25 cellular contexts compared by ENCODE assay signal in genomic region chr6:66103354-66103753, GRCh38.
"Had no signal": no experiment of that assay in that cellular context is flagged by ENCODE, and none has a peak within 500 bp of the region (broad histone marks: within the 10 kb centered on the region; RNA-seq: fewer than 3 reads in every experiment).

No MANE protein-coding gene starts in this region.

- H3K4me1 ChIP-seq: adrenal gland, Peyer's patch, SJCRH30 had no signal

- H3K27me3 Mint-ChIP-seq: activated naive CD8-positive, alpha-beta T cell treated with anti-CD3 and anti-CD28 coated beads, Interleukin-2, amount 10 ng/mL, durations not matched to agents 7 days and 5 days had no signal

- ATAC-seq: activated CD4-positive, CD25-positive, alpha-beta regulatory T cell treated with anti-CD3 and anti-CD28 coated beads, Interleukin-2, amount 50 U/mL, for 24 hours; activated CD8-positive, alpha-beta T cell treated with anti-CD3 and anti-CD28 coated beads, Interleukin-2, amount 10 ng/mL, durations not matched to agents 7 days and 5 days had no signal

- H3K4me3 Mint-ChIP-seq: activated CD8-positive, alpha-beta T cell treated with anti-CD3 and anti-CD28 coated beads, Interleukin-2, amount 10 ng/mL, durations not matched to agents 7 days and 5 days; activated naive CD8-positive, alpha-beta T cell treated with anti-CD3 and anti-CD28 coated beads, Interleukin-2, amount 10 ng/mL, durations not matched to agents 7 days and 5 days; T-helper 1 cell treated with Interleukin-12 subunit alpha and Interleukin-12 subunit beta and Interleukin-4 antibody, amounts not matched to agents 30 μg/mL and 1 μg/mL, for 36 hours had no signal

- H3K27me3 ChIP-seq: adrenal gland, Peyer's patch, SJCRH30 had no signal

- H3K27ac ChIP-seq: adrenal gland, Peyer's patch, RWPE1, SJCRH30 had no signal

- H3K4me3 ChIP-seq: adrenal gland, Peyer's patch, SJCRH30 had no signal

- DNase-seq: activated CD4-positive, alpha-beta T cell treated with anti-CD3 and anti-CD28 coated beads for 4 hours; activated CD4-positive, alpha-beta T cell treated with anti-CD3 and anti-CD28 coated beads, Interleukin-2, amount 50 U/mL, for 4 hours; activated CD8-positive, alpha-beta memory T cell treated with anti-CD3 and anti-CD28 coated beads, Interleukin-2, amount 50 U/mL, for 48 hours; activated CD8-positive, alpha-beta T cell treated with anti-CD3 and anti-CD28 coated beads, Interleukin-2, amount 10 ng/mL, durations not matched to agents 7 days and 5 days; activated naive CD4-positive, alpha-beta T cell treated with anti-CD3 and anti-CD28 coated beads, Interleukin-2, amount 50 U/mL, for 16 hours; activated naive CD8-positive, alpha-beta T cell treated with anti-CD3 and anti-CD28 coated beads, Interleukin-2, amount 10 ng/mL, durations not matched to agents 7 days and 5 days; activated T-cell treated with anti-CD3 and anti-CD28 coated beads, Interleukin-2, amount 50 U/mL, for 1 hour; adrenal gland; anterior cingulate cortex; MM.1S; NCI-H1105; NCI-H146; NCI-H187 treated with DMSO at 0.1 percent for 48 hours; NCI-H2081 treated with DMSO at 0.1 percent for 48 hours; NCI-H2171 treated with DMSO at 0.1 percent for 48 hours; NCI-H226; NCI-H526 treated with DMSO at 0.1 percent for 48 hours; NK-92 treated with Interleukin-12 subunit alpha and Interleukin-12 subunit beta, amount 100 ng/mL, for 24 hours; OCI-M1; Peyer's patch; Right ventricle myocardium superior; SJCRH30 had no signal

- H3K36me3 ChIP-seq: adrenal gland, Peyer's patch, SJCRH30 had no signal

- H3K9me3 ChIP-seq: adrenal gland, Peyer's patch, SJCRH30 had no signal

- H3K36me3 Mint-ChIP-seq: activated naive CD8-positive, alpha-beta T cell treated with anti-CD3 and anti-CD28 coated beads, Interleukin-2, amount 10 ng/mL, durations not matched to agents 7 days and 5 days had no signal

- H3K27ac Mint-ChIP-seq: activated CD8-positive, alpha-beta T cell treated with anti-CD3 and anti-CD28 coated beads, Interleukin-2, amount 10 ng/mL, durations not matched to agents 7 days and 5 days; activated naive CD8-positive, alpha-beta T cell treated with anti-CD3 and anti-CD28 coated beads, Interleukin-2, amount 10 ng/mL, durations not matched to agents 7 days and 5 days; T-helper 1 cell treated with Interleukin-12 subunit alpha and Interleukin-12 subunit beta and Interleukin-4 antibody, amounts not matched to agents 30 μg/mL and 1 μg/mL, for 36 hours had no signal

- H3K4me1 Mint-ChIP-seq: activated naive CD8-positive, alpha-beta T cell treated with anti-CD3 and anti-CD28 coated beads, Interleukin-2, amount 10 ng/mL, durations not matched to agents 7 days and 5 days had no signal
